1 cellular context compared by ENCODE assay signal in the genomic region with DNA sequence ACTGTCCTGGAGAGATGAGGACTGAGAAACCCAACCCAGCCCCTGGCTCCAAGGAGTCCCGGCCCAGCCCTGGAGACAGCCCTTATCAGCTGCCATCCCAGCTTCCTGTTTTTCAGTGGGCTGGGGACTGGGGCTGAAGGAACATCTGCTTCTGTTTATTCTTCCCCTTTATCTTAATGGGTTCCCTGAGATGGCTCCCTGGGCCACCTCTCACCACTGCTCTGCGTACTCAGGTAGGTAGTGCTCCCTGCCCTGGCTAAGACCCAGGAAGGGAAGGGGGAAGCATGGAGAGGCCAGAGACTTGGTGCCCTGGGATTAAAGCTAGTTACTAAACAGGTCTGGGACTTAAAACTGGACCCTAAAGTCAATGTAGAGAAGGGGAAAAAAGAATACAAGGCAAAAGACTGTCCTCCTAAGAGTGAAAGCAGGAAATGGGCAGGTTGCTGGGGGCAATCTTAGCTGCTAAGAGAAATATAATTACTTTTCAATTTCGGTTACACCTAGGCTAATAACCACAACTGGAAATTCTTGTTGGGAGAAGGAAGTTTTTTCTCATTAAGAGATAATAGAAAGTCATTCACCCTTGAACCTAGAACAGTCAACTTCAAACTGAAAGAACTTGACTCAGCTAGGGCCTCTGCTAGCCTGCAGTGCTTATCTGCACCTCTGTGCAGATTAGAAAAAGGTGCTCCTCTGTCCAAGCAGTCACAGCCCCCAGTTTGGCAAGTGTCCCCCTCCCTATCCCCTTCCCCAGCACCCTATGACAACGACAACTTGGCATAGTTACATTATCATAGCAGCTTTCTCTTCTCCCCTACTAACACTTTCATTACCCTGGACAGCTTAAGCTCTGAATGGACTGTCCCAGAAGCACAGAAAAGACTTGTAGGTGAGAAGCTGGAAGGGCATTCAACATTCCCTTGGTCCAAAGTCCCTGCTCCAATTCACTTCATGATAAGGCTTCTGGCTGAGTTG.
A peak's percentile ranks its signal among the peaks of the same experiment; 100 is the strongest.
TF ChIP-seq lines count a peak whose summit lies in the region.

No MANE protein-coding gene starts in this region.

TF ChIP-seq in K562, 482 proteins besides CTCF, POLR2A, EP300 and RAD21 (continued from another document):
- peak; percentile 49; the same call in 1 of the 2 replicates for TF ChIP-seq ZBTB40 (IDR thresholded peaks at IDR 0.05)
- TF ChIP-seq ZBTB40 (CRISPR knock-in tag; IDR thresholded peaks at IDR 0.05) = no peak
- no peak for TF ChIP-seq HNRNPLL (IDR thresholded peaks at IDR 0.05; ENCODE audit: low read depth, low read length, poor library complexity, severe bottlenecking)
- peak; percentile 81; the same call in 1 of the 2 replicates for TF ChIP-seq ATF6 (CRISPR knock-in tag; IDR thresholded peaks at IDR 0.05)
- TF ChIP-seq CHD4 (IDR thresholded peaks at IDR 0.05; ENCODE audit: insufficient read depth, insufficient replicate concordance, low read depth, low read length, poor library complexity, severe bottlenecking) = peak; percentile 23
- peak; percentile 32; the same call in 1 of the 2 replicates for TF ChIP-seq JUN (IDR thresholded peaks at IDR 0.05; ENCODE audit: borderline replicate concordance, low read depth, low read length)
- no peak for TF ChIP-seq JUN (CRISPR knock-in tag; IDR thresholded peaks at IDR 0.05; ENCODE audit: borderline replicate concordance)
- peak; percentile 94 for TF ChIP-seq KDM5B (IDR thresholded peaks at IDR 0.05; ENCODE audit: insufficient replicate concordance, low read depth, low read length)
- no peak for TF ChIP-seq SRSF3 (IDR thresholded peaks at IDR 0.05; ENCODE audit: insufficient read depth, low read length)
- peak; percentile 73 for TF ChIP-seq FOSL1 (tag; conservative IDR thresholded peaks at IDR 0.05)
- TF ChIP-seq ZC3H8 (IDR thresholded peaks at IDR 0.05) = no peak
